In genomic region chr3:18444597-18445420, GRCh38 we compare ENCODE assay signal across 8 cellular contexts. TPM values are rescaled to one million over a fixed set of nuclear protein-coding genes. Genes with fewer than 3 reads are reported as not detected.
DNase-seq lines count a peak whose midpoint lies in the region; ATAC-seq, FAIRE-seq and TF ChIP-seq lines count a peak whose summit lies in the region.

No MANE protein-coding gene starts in this region.

- H3K4me3 ChIP-seq in GM23338: peak overlapping the region; percentile 89
- peak overlapping the region; percentile 32 for H3K4me3 ChIP-seq in bronchial epithelial cell (ENCODE audit: low read depth, low read length)

- H3K9me2 ChIP-seq in GM23338 (ENCODE audit: insufficient read depth): no peaks in the 10 kb centered on the region

- H4K20me1 ChIP-seq in GM23338 (replicated peaks; ENCODE audit: insufficient read depth): 0 out of 2 replicates have a peak, but pooled peaks cover 5% of the 10 kb centered on the region

- H3K4me1 Mint-ChIP-seq in GM23338: peaks cover 31% of the 10 kb centered on the region

- H2AFZ ChIP-seq in GM23338: peak overlapping the region; percentile 93

- H3K27me3 Mint-ChIP-seq in GM23338 (ENCODE audit: insufficient read depth, low read depth, poor library complexity): peaks cover 16% of the 10 kb centered on the region

- peak overlapping the region; percentile 99 for H3K4me2 ChIP-seq in GM23338

- H3K27ac Mint-ChIP-seq in GM23338: no peak overlapping the region

- H3K27ac ChIP-seq in GM23338 (ENCODE audit: low read depth) (no peak overlapping the region), VCaP (peak overlapping the region; percentile 68)

- H3K4me3 Mint-ChIP-seq in GM23338: peak overlapping the region; percentile 90

- H3K36me3 ChIP-seq in GM23338 (ENCODE audit: insufficient read depth): no peaks in the 10 kb centered on the region
- no peaks in the 10 kb centered on the region for H3K36me3 ChIP-seq in bronchial epithelial cell (ENCODE audit: control insufficient read depth, insufficient read depth, low read length)

- ATAC-seq in GM23338: peak; percentile 71

- TF ChIP-seq CTCF in GM23338 (conservative IDR thresholded peaks at IDR 0.05; ENCODE audit: low read depth in 2 of 2) (peak in 1 of 2 experiments; percentile 50; a peak in 2 of 4 replicates), VCaP (conservative IDR thresholded peaks at IDR 0.05) (peak; percentile 76), bronchial epithelial cell (IDR thresholded peaks at IDR 0.05; ENCODE audit: insufficient read depth, low read length, severe bottlenecking) (peak; percentile 39)

- H3F3A ChIP-seq in GM23338 (replicated peaks; ENCODE audit: low read depth): peaks cover 4% of the 10 kb centered on the region; the same call in 1 of the 2 replicates

- DNase-seq in GM03348 (ENCODE audit: low spot score) (peak; percentile 94), GM23338 (ENCODE audit: low spot score) (peak; percentile 77), M059J (ENCODE audit: low read depth) (peak; percentile 45), bronchial epithelial cell (ENCODE audit: low read depth) (no peak), kidney tubule cell (ENCODE audit: low spot score) (peak; percentile 64), NCI-H1694 (lab: John Stamatoyannopoulos, UW) (no peak)
- peak; percentile 85 for DNase-seq in stimulated activated CD4-positive, alpha-beta T cell treated with anti-CD3 and anti-CD28 coated beads, Interleukin-1b, Interleukin-23, amount 100 ng/mL, for 48 hours

- peaks cover 51% of the 10 kb centered on the region for H3K79me2 ChIP-seq in GM23338 (replicated peaks; ENCODE audit: insufficient read depth)

- FAIRE-seq in bronchial epithelial cell (lab: Jason Lieb, UNC): no peak

- H3K27me3 ChIP-seq in GM23338 (ENCODE audit: insufficient read depth): peaks cover 29% of the 10 kb centered on the region
- peaks cover 32% of the 10 kb centered on the region for H3K27me3 ChIP-seq in bronchial epithelial cell (ENCODE audit: control insufficient read depth, insufficient read depth, low read length)

- peaks cover 10% of the 10 kb centered on the region for H3K9me3 Mint-ChIP-seq in GM23338

- peaks cover 21% of the 10 kb centered on the region for H3K36me3 Mint-ChIP-seq in GM23338 (ENCODE audit: low read depth)

- peaks cover 20% of the 10 kb centered on the region for H3K4me1 ChIP-seq in GM23338 (ENCODE audit: insufficient read depth)

TF ChIP-seq in GM23338, 12 proteins besides CTCF, POLR2A, EP300 and RAD21:
- TF ChIP-seq ZNF462 (CRISPR knock-in tag; IDR thresholded peaks at IDR 0.05) (no peak), EZH2phosphoT487 (IDR thresholded peaks at IDR 0.05; ENCODE audit: unreplicated experiment) (no peak), REST (IDR thresholded peaks at IDR 0.05; ENCODE audit: unreplicated experiment) (no peak), STAT1 (IDR thresholded peaks at IDR 0.05; ENCODE audit: unreplicated experiment) (no peak), ETS1 (IDR thresholded peaks at IDR 0.05) (no peak), POLR2AphosphoS5 (IDR thresholded peaks at IDR 0.05; ENCODE audit: low read depth) (0 out of 2 replicates have a peak, but pooled peaks have one; percentile 21), JUNB (IDR thresholded peaks at IDR 0.05; ENCODE audit: unreplicated experiment) (no peak), ZNF114 (CRISPR knock-in tag; IDR thresholded peaks at IDR 0.05) (no peak), NANOG (IDR thresholded peaks at IDR 0.05; ENCODE audit: borderline replicate concordance) (no peak)
TF ChIP-seq in GM23338: peak in this region for 1.

RNA-seq across cellular contexts. Expression of gene SATB1, which starts 19.7 kb away (rescaled TPM):
- total RNA-seq in GM23338 (2014; rRNA removed; shearing (Covaris generic)): 26.8 and 28.9 TPM in 2 replicates
- 17.0 and 17.4 TPM in 2 replicates for polyA plus RNA-seq in GM23338 (2016; fragmentation: Nextera tagmentation; extraction: Ambion mirVana)
- 0.89 and 2.7 TPM in 2 replicates for total RNA-seq in M059J (2014; rRNA removed; shearing (Covaris generic))
- total RNA-seq in bronchial epithelial cell: 15.0 and 16.3 TPM in 2 replicates

Comparison
In these comparisons a context has a peak if more than half of its experiments do, and no peak if none do; other contexts are left out.
1. DNase-seq: peak in GM03348 (single experiment), GM23338 (single experiment), M059J (single experiment), kidney tubule cell (single experiment) and stimulated activated CD4-positive, alpha-beta T cell treated with anti-CD3 and anti-CD28 coated beads, Interleukin-1b, Interleukin-23, amount 100 ng/mL, for 48 hours (single experiment); none in bronchial epithelial cell (single experiment) and NCI-H1694 (single experiment).